ENCODE assay signal across 9 cellular contexts in genomic region chr11:11998091-11998781, GRCh38. TPM values are rescaled to one million over a fixed set of nuclear protein-coding genes. Genes with fewer than 3 reads are reported as not detected.
DNase-seq lines count a peak whose midpoint lies in the region; ATAC-seq and TF ChIP-seq lines count a peak whose summit lies in the region.
"Had no signal": no experiment of that assay in that cellular context is flagged by ENCODE, and none has a peak within 500 bp of the region (broad histone marks: within the 10 kb centered on the region; RNA-seq: fewer than 3 reads in every experiment).

No MANE protein-coding gene starts in this region.

- in situ Hi-C loops in KBM-7 (cut with MboI; ENCODE audit: low pct_unique_long_range_greater_than_20kb, low sequenced_read_pairs), result no loop called here

- no peak for TF ChIP-seq EP300 in gastroesophageal sphincter (IDR thresholded peaks at IDR 0.05)

- H3K36me3 ChIP-seq in gastroesophageal sphincter, result peaks cover 0 to 61% of the 10 kb centered on the region in 2 donors

- H3K4me3 Mint-ChIP-seq in activated CD8-positive, alpha-beta memory T cell treated with anti-CD3 and anti-CD28 coated beads, Interleukin-2, amount 10 ng/mL, durations not matched to agents 7 days and 5 days, result peak overlapping the region; percentile 52

- CTCF ChIA-PET in activated CD8-positive, alpha-beta memory T cell treated with anti-CD3 and anti-CD28 coated beads, Interleukin-2, amount 10 ng/mL, durations not matched to agents 7 days and 5 days (lab: Charles Lee), result no interaction called here

- no peaks in the 10 kb centered on the region for H3K9me3 Mint-ChIP-seq in activated CD8-positive, alpha-beta memory T cell treated with anti-CD3 and anti-CD28 coated beads, Interleukin-2, amount 10 ng/mL, durations not matched to agents 7 days and 5 days (ENCODE audit: low read depth)

- peak; percentile 57 for ATAC-seq in activated CD8-positive, alpha-beta memory T cell treated with anti-CD3 and anti-CD28 coated beads, Interleukin-2, amount 10 ng/mL, durations not matched to agents 7 days and 5 days
- ATAC-seq in SK-N-SH treated with all-trans-retinoic acid at 6 μM for 48 hours, result peak; percentile 81
- ATAC-seq in esophagus mucosa, result peak; percentile 22
- no peak for ATAC-seq in gastroesophageal sphincter

- no peak overlapping the region for H3K27ac ChIP-seq in gastroesophageal sphincter
- H3K27ac ChIP-seq: upper lobe of left lung had no signal

- H3K4me3 ChIP-seq in gastroesophageal sphincter, result no peak overlapping the region
- H3K4me3 ChIP-seq: upper lobe of left lung had no signal

- H3K27me3 Mint-ChIP-seq in activated CD8-positive, alpha-beta memory T cell treated with anti-CD3 and anti-CD28 coated beads, Interleukin-2, amount 10 ng/mL, durations not matched to agents 7 days and 5 days, result peaks cover 37% of the 10 kb centered on the region

- no peaks in the 10 kb centered on the region for H3K27me3 ChIP-seq in gastroesophageal sphincter
- H3K27me3 ChIP-seq: upper lobe of left lung had no signal

- peak overlapping the region; percentile 2 for H3K27ac Mint-ChIP-seq in activated CD8-positive, alpha-beta memory T cell treated with anti-CD3 and anti-CD28 coated beads, Interleukin-2, amount 10 ng/mL, durations not matched to agents 7 days and 5 days

- H3K4me1 Mint-ChIP-seq in activated CD8-positive, alpha-beta memory T cell treated with anti-CD3 and anti-CD28 coated beads, Interleukin-2, amount 10 ng/mL, durations not matched to agents 7 days and 5 days, result peaks cover 40% of the 10 kb centered on the region

- peak; percentile 50 for DNase-seq in activated CD8-positive, alpha-beta memory T cell treated with anti-CD3 and anti-CD28 coated beads, Interleukin-2, amount 10 ng/mL, durations not matched to agents 7 days and 5 days
- DNase-seq in activated CD8-positive, alpha-beta memory T cell treated with anti-CD3 and anti-CD28 coated beads, Interleukin-2, amount 50 U/mL, for 48 hours, result no peak
- DNase-seq in superior temporal gyrus (ENCODE audit: extremely low spot score), result peak; percentile 26
- DNase-seq in hippocampal formation (lab: John Stamatoyannopoulos, UW), result no peak
- DNase-seq in KBM-7, result no peak
- DNase-seq: upper lobe of left lung had no signal

- H3K9me3 ChIP-seq in gastroesophageal sphincter, result no peaks in the 10 kb centered on the region
- H3K9me3 ChIP-seq: upper lobe of left lung had no signal

- TF ChIP-seq POLR2A in gastroesophageal sphincter (IDR thresholded peaks at IDR 0.05), result no peak

- no peaks in the 10 kb centered on the region for H3K36me3 Mint-ChIP-seq in activated CD8-positive, alpha-beta memory T cell treated with anti-CD3 and anti-CD28 coated beads, Interleukin-2, amount 10 ng/mL, durations not matched to agents 7 days and 5 days

- peaks cover 0 to 11% (median 0%) of the 10 kb centered on the region in 3 donors for H3K4me1 ChIP-seq in gastroesophageal sphincter

- WGBS in gastroesophageal sphincter (ENCODE audit: low coverage in 1 of 2), 2 donors, result 42 to 72% methylated on average over 7 of the region's 8 CpGs

- no peak for TF ChIP-seq CTCF in gastroesophageal sphincter (IDR thresholded peaks at IDR 0.05)

TF ChIP-seq in SK-N-SH treated with all-trans-retinoic acid at 6 μM for 48 hours, 23 proteins besides CTCF, POLR2A, EP300 and RAD21:
- TF ChIP-seq PATZ1 (CRISPR knock-in tag; IDR thresholded peaks at IDR 0.05; ENCODE audit: borderline replicate concordance) (no peak), ZNF8 (CRISPR knock-in tag; IDR thresholded peaks at IDR 0.05) (no peak), GLIS3 (CRISPR knock-in tag; IDR thresholded peaks at IDR 0.05) (no peak), ZFP3 (CRISPR knock-in tag; IDR thresholded peaks at IDR 0.05) (no peak), BACH2 (CRISPR knock-in tag; IDR thresholded peaks at IDR 0.05; ENCODE audit: borderline replicate concordance) (no peak), ZFP30 (CRISPR knock-in tag; IDR thresholded peaks at IDR 0.05) (no peak), TCF4 (CRISPR knock-in tag; IDR thresholded peaks at IDR 0.05; ENCODE audit: borderline replicate concordance) (no peak), CSRNP3 (CRISPR knock-in tag; IDR thresholded peaks at IDR 0.05) (no peak), ZNF70 (CRISPR knock-in tag; IDR thresholded peaks at IDR 0.05) (no peak), ZNF565 (CRISPR knock-in tag; conservative IDR thresholded peaks at IDR 0.05; ENCODE audit: low read depth) (no peak)

RNA-seq across cellular contexts. Expression of gene DKK3, which starts 10.2 kb away (rescaled TPM):
- total RNA-seq in activated CD8-positive, alpha-beta memory T cell treated with anti-CD3 and anti-CD28 coated beads, Interleukin-2, amount 10 ng/mL, durations not matched to agents 7 days and 5 days, result not detected
- total RNA-seq in esophagus mucosa (21.2 TPM), gastroesophageal sphincter (100 to 1,000 TPM in 2 of 4 donors, 10 to 100 TPM in 2; 72.1 to 249 (median 127) TPM)

Comparison
In these comparisons a context has a peak if more than half of its experiments do, and no peak if none do; other contexts are left out.
1. DNase-seq: peak in activated CD8-positive, alpha-beta memory T cell treated with anti-CD3 and anti-CD28 coated beads, Interleukin-2, amount 10 ng/mL, durations not matched to agents 7 days and 5 days (single experiment) and superior temporal gyrus (single experiment); none in activated CD8-positive, alpha-beta memory T cell treated with anti-CD3 and anti-CD28 coated beads, Interleukin-2, amount 50 U/mL, for 48 hours (single experiment), hippocampal formation (0 of 2) and KBM-7 (single experiment).
2. RNA of gene DKK3, which starts 10.2 kb away (total RNA-seq): 72.1 to 249 TPM in gastroesophageal sphincter and 21.2 TPM in esophagus mucosa (single experiment); not detected in activated CD8-positive, alpha-beta memory T cell treated with anti-CD3 and anti-CD28 coated beads, Interleukin-2, amount 10 ng/mL, durations not matched to agents 7 days and 5 days; every median in the first group is over 10 times any median in the second.